20 cellular contexts compared by ENCODE assay signal in genomic region chr18:48853588-48853987, GRCh38.
DNase-seq lines count a peak whose midpoint lies in the region; TF ChIP-seq lines count a peak whose summit lies in the region.
"Had no signal": no experiment of that assay in that cellular context is flagged by ENCODE, and none has a peak within 500 bp of the region (broad histone marks: within the 10 kb centered on the region; RNA-seq: fewer than 3 reads in every experiment).

No MANE protein-coding gene starts in this region.

- TF ChIP-seq CTCF in endodermal cell (conservative IDR thresholded peaks at IDR 0.05): no peak
- TF ChIP-seq CTCF in type B pancreatic cell (conservative IDR thresholded peaks at IDR 0.05): no peak
- no peak for TF ChIP-seq CTCF in GM13977 (IDR thresholded peaks at IDR 0.05; ENCODE audit: extremely low read depth, insufficient read depth, missing control alignments)

- 94 to 100% methylated on average over 2 to 5 of the region's 5 CpGs for WGBS in endodermal cell (ENCODE audit: insufficient coverage in 1 of 2, insufficient read length in 1 of 2), 2 experiments

- H3K4me1 ChIP-seq in endodermal cell (ENCODE audit: control insufficient read depth, insufficient read depth, low read length): peaks cover 9% of the 10 kb centered on the region

- DNase-seq in SHP77 (lab: John Stamatoyannopoulos, UW) (peak; percentile 8 to 23), SHP77 treated with DMSO at 0.1 percent for 48 hours (lab: John Stamatoyannopoulos, UW) (no peak), NCI-H146 treated with DMSO at 0.1 percent for 48 hours (lab: John Stamatoyannopoulos, UW; ENCODE audit: unreplicated experiment) (peak; percentile 17), endodermal cell (no peak), type B pancreatic cell (ENCODE audit: extremely low spot score, unreplicated experiment) (no peak), NCI-H446 (lab: John Stamatoyannopoulos, UW) (no peak), NCI-H1694 treated with DMSO at 0.1 percent for 48 hours (lab: John Stamatoyannopoulos, UW) (no peak), GM13977 (ENCODE audit: low spot score) (no peak)
- DNase-seq: C1 segment of cervical spinal cord, DND-41, GM23248, MM.1S, NCI-H1105 treated with DMSO at 0.1 percent for 48 hours, NCI-H2029, NCI-H446 treated with DMSO at 0.1 percent for 48 hours, OCI-M1, SIG-M5, T-helper 17 cell had no signal

- H3K27ac Mint-ChIP-seq in endodermal cell: peak overlapping the region; percentile 69
- H3K27ac Mint-ChIP-seq in type B pancreatic cell: no peak overlapping the region

- H3K9ac ChIP-seq in endodermal cell (ENCODE audit: extremely low read depth, low read length, poor library complexity, severe bottlenecking): no peak overlapping the region
- H3K9ac ChIP-seq: GM23248 had no signal

- H3K27me3 Mint-ChIP-seq in endodermal cell (ENCODE audit: insufficient read depth) (peaks cover 3% of the 10 kb centered on the region), type B pancreatic cell (no peaks in the 10 kb centered on the region)
- H3K27me3 Mint-ChIP-seq: IgD-negative memory B cell, T-helper 17 cell had no signal

- peaks cover 14% of the 10 kb centered on the region for H3K36me3 ChIP-seq in endodermal cell (ENCODE audit: control insufficient read depth, insufficient read depth, low read length)
- H3K36me3 ChIP-seq: HAP-1 had no signal

- H3K9me3 ChIP-seq in endodermal cell (ENCODE audit: control insufficient read depth, low read length): no peaks in the 10 kb centered on the region
- H3K9me3 ChIP-seq: HAP-1 had no signal

- no peak overlapping the region for H3K4me3 ChIP-seq in endodermal cell (ENCODE audit: low read length)
- H3K4me3 ChIP-seq: GM23248, HAP-1 had no signal

- H3K27me3 ChIP-seq in endodermal cell (ENCODE audit: control insufficient read depth, insufficient read depth, low read length, poor library complexity, severe bottlenecking): no peaks in the 10 kb centered on the region

- no peak overlapping the region for H3K4me3 Mint-ChIP-seq in endodermal cell
- H3K4me3 Mint-ChIP-seq in type B pancreatic cell: peak overlapping the region; percentile 9
- H3K4me3 Mint-ChIP-seq: IgD-negative memory B cell, T-helper 17 cell had no signal

- H3K36me3 Mint-ChIP-seq in endodermal cell (ENCODE audit: low read depth) (peaks cover 15% of the 10 kb centered on the region), type B pancreatic cell (peaks cover 27% of the 10 kb centered on the region)

- H3K4me1 Mint-ChIP-seq in endodermal cell (peaks cover 28% of the 10 kb centered on the region), type B pancreatic cell (ENCODE audit: unreplicated experiment) (peaks cover 65% of the 10 kb centered on the region)

- H3K9me3 Mint-ChIP-seq in endodermal cell (no peaks in the 10 kb centered on the region), type B pancreatic cell (peaks cover 5% of the 10 kb centered on the region)
- H3K9me3 Mint-ChIP-seq: IgD-negative memory B cell had no signal

- in situ Hi-C loops in GM13977 (cut with MboI; ENCODE audit: low pct_unique_long_range_greater_than_20kb, low sequenced_read_pairs, unreplicated experiment): no loop called here

- H3K27ac ChIP-seq in endodermal cell (ENCODE audit: low read depth, low read length): no peak overlapping the region
- H3K27ac ChIP-seq: GM23248 had no signal

Comparison
In these comparisons a context has a peak if more than half of its experiments do, and no peak if none do; other contexts are left out.
1. DNase-seq: peak in SHP77 (2 of 2) and NCI-H146 treated with DMSO at 0.1 percent for 48 hours (single experiment); none in SHP77 treated with DMSO at 0.1 percent for 48 hours (single experiment), endodermal cell (single experiment), type B pancreatic cell (single experiment), NCI-H446 (0 of 2), NCI-H1694 treated with DMSO at 0.1 percent for 48 hours (single experiment) and GM13977 (single experiment).